29 cellular contexts compared by ENCODE assay signal in genomic region chr2:205237524-205237923, GRCh38.
DNase-seq lines count a peak whose midpoint lies in the region; ATAC-seq and TF ChIP-seq lines count a peak whose summit lies in the region.
"Had no signal": no experiment of that assay in that cellular context is flagged by ENCODE, and none has a peak within 500 bp of the region (broad histone marks: within the 10 kb centered on the region; RNA-seq: fewer than 3 reads in every experiment).

No MANE protein-coding gene starts in this region.

- H4K20me1 ChIP-seq in OCI-LY7 (ENCODE audit: insufficient read depth, low read length) (no peaks in the 10 kb centered on the region), smooth muscle cell (ENCODE audit: low read depth) (no peaks in the 10 kb centered on the region)

- H3K36me3 ChIP-seq in OCI-LY7 (ENCODE audit: insufficient read depth, low read length), result no peaks in the 10 kb centered on the region
- H3K36me3 ChIP-seq in smooth muscle cell (ENCODE audit: low read depth), result peaks cover under 1% of the 10 kb centered on the region
- H3K36me3 ChIP-seq: pancreas had no signal

- POLR2A ChIA-PET in OCI-LY7 (lab: Charles Lee), result no interaction called here

- 78% methylated on average over 3 of the region's 3 CpGs for WGBS in smooth muscle cell (ENCODE audit: low lambda C conversion rate)

- no TSS peak for BruUV-seq in OCI-LY7 (replicated peaks; lab: Mats Ljungman, UMichigan)

- no peaks in the 10 kb centered on the region for H3K27me3 ChIP-seq in smooth muscle cell (ENCODE audit: low read depth)
- H3K27me3 ChIP-seq: hepatocyte, pancreas had no signal

- H3K9ac ChIP-seq in smooth muscle cell (ENCODE audit: low read depth), result no peak overlapping the region

- H3K4me1 ChIP-seq in OCI-LY7 (ENCODE audit: insufficient read depth, low read length, poor library complexity, severe bottlenecking) (no peaks in the 10 kb centered on the region), smooth muscle cell (ENCODE audit: low read depth) (no peaks in the 10 kb centered on the region)
- H3K4me1 ChIP-seq: pancreas had no signal

- no peaks in the 10 kb centered on the region for H3K9me2 ChIP-seq in OCI-LY7 (ENCODE audit: insufficient read depth, low read length)

- H3K79me2 ChIP-seq in OCI-LY7 (ENCODE audit: insufficient read depth, low read depth, low read length) (no peaks in the 10 kb centered on the region), smooth muscle cell (ENCODE audit: low read depth) (no peaks in the 10 kb centered on the region)
- H3K79me2 ChIP-seq: hepatocyte had no signal

- ATAC-seq in HG02588 (IDR thresholded peaks at IDR 0.05; ENCODE audit: unreplicated experiment), result no peak
- ATAC-seq: natural killer cell, Panc1, pancreas, sciatic nerve had no signal

- H2AFZ ChIP-seq in OCI-LY7 (ENCODE audit: low read length) (no peak overlapping the region), smooth muscle cell (ENCODE audit: low read depth) (no peak overlapping the region)
- H2AFZ ChIP-seq: hepatocyte had no signal

- no peaks in the 10 kb centered on the region for H3F3A ChIP-seq in smooth muscle cell (ENCODE audit: low read depth)

- TF ChIP-seq CTCF in OCI-LY7 (conservative IDR thresholded peaks at IDR 0.05; ENCODE audit: low read length) (0 out of 2 replicates have a peak, but pooled peaks have one; percentile 30), fibroblast of the aortic adventitia (IDR thresholded peaks at IDR 0.05; ENCODE audit: insufficient read depth, low read length) (peak; percentile 20), smooth muscle cell (IDR thresholded peaks at IDR 0.05; ENCODE audit: borderline replicate concordance, insufficient read depth, poor library complexity, severe bottlenecking) (peak; percentile 5)

- H3K4me2 ChIP-seq in OCI-LY7 (ENCODE audit: low read length), result no peak overlapping the region
- H3K4me2 ChIP-seq in smooth muscle cell, result no peak overlapping the region
- H3K4me2 ChIP-seq: hepatocyte had no signal

- peak; percentile 16 for DNase-seq in DMS53 (lab: John Stamatoyannopoulos, UW)
- DNase-seq in DMS53 treated with DMSO at 0.1 percent for 48 hours (lab: John Stamatoyannopoulos, UW; ENCODE audit: unreplicated experiment), result no peak
- DNase-seq in OCI-LY7 (ENCODE audit: low spot score), result no peak
- no peak for DNase-seq in fibroblast of the aortic adventitia (ENCODE audit: low read depth)
- no peak for DNase-seq in smooth muscle cell (lab: John Stamatoyannopoulos, UW; ENCODE audit: unreplicated experiment)
- DNase-seq in NCI-H69 (lab: John Stamatoyannopoulos, UW), result no peak
- no peak for DNase-seq in SIG-M5 treated with dmso at 0.1 percent for 504 hours (lab: John Stamatoyannopoulos, UW; ENCODE audit: unreplicated experiment)
- DNase-seq: 8988T; activated CD4-positive, alpha-beta T cell treated with anti-CD3 and anti-CD28 coated beads, Interleukin-2, amount 50 U/mL, for 48 hours; activated CD4-positive, CD25-positive, alpha-beta regulatory T cell; activated naive CD4-positive, alpha-beta T cell treated with anti-CD3 and anti-CD28 coated beads for 36 hours; effector CD4-positive, alpha-beta T cell; erythroblast; foreskin melanocyte; GF-D8; Karpas-422; natural killer cell; NCI-H1694; NCI-H2171; NCI-H510A treated with DMSO at 0.1 percent for 48 hours; pancreas; SHP77; stimulated activated naive CD4-positive, alpha-beta T cell had no signal

- intact Hi-C loops in OCI-LY7 (cut with micrococcal nuclease; ENCODE audit: unreplicated experiment), result no loop called here

- H3K27ac ChIP-seq in OCI-LY7 (ENCODE audit: low read depth, low read length, poor library complexity, severe bottlenecking) (no peak overlapping the region), smooth muscle cell (ENCODE audit: low read depth) (no peak overlapping the region)
- H3K27ac ChIP-seq: hepatocyte, HL-60, pancreas had no signal

- H3K4me3 ChIP-seq in OCI-LY7 (ENCODE audit: low read depth, low read length, poor library complexity, severe bottlenecking), result no peak overlapping the region
- no peak overlapping the region for H3K4me3 ChIP-seq in fibroblast of the aortic adventitia (ENCODE audit: low read depth, low read length)
- H3K4me3 ChIP-seq in smooth muscle cell, result no peak overlapping the region
- H3K4me3 ChIP-seq: hepatocyte, lung, pancreas had no signal

- H3K9me3 ChIP-seq in OCI-LY7 (ENCODE audit: low read length), result no peaks in the 10 kb centered on the region
- no peaks in the 10 kb centered on the region for H3K9me3 ChIP-seq in smooth muscle cell (replicated peaks; ENCODE audit: low read depth)
- H3K9me3 ChIP-seq: pancreas had no signal

- CTCF ChIA-PET in OCI-LY7 (lab: Charles Lee; ENCODE audit: unreplicated experiment), result no interaction called here
